13 cellular contexts compared by ENCODE assay signal in genomic region chr5:27315541-27316282, GRCh38.
DNase-seq lines count a peak whose midpoint lies in the region; ATAC-seq, FAIRE-seq and TF ChIP-seq lines count a peak whose summit lies in the region.
"Had no signal": no experiment of that assay in that cellular context is flagged by ENCODE, and none has a peak within 500 bp of the region (broad histone marks: within the 10 kb centered on the region; RNA-seq: fewer than 3 reads in every experiment).

No MANE protein-coding gene starts in this region.

- WGBS in GM12878 (ENCODE audit: insufficient coverage, insufficient replicate concordance, low lambda C conversion rate, missing lambda C conversion rate), result 19% methylated on average over 7 of the region's 7 CpGs
- WGBS in mesenchymal stem cell, result 35% methylated on average over 5 of the region's 7 CpGs
- WGBS in psoas muscle, 3 donors, result 43 to 46% (median 45%) methylated on average over 7 of the region's 7 CpGs

- ATAC-seq in GM12878 (no peak), psoas muscle (no peak)
- ATAC-seq: left lobe of liver had no signal

- H2BK12ac ChIP-seq in mesenchymal stem cell (ENCODE audit: low read length in 2 of 2), result peak overlapping the region; percentile 79 to 97

- H3K9me3 ChIP-seq in GM12878 (replicated peaks; ENCODE audit: control insufficient read depth, insufficient read depth, low read length) (no peaks in the 10 kb centered on the region), mesenchymal stem cell (ENCODE audit: control insufficient read depth, low read length) (no peaks in the 10 kb centered on the region), psoas muscle (no peaks in the 10 kb centered on the region)
- H3K9me3 ChIP-seq: right atrium auricular region had no signal

- H3K4me3 ChIP-seq in GM12878 (no peak overlapping the region), mesenchymal stem cell (ENCODE audit: insufficient read depth in 1 of 2, low read depth in 1 of 2, low read length in 2 of 2) (peak overlapping the region in 1 of 2 experiments; percentile 33), psoas muscle (no peak overlapping the region)
- H3K4me3 ChIP-seq: right atrium auricular region had no signal

- no peak overlapping the region for H2AK5ac ChIP-seq in mesenchymal stem cell (ENCODE audit: low read length, severe bottlenecking)

- no peak overlapping the region for H3K9ac ChIP-seq in GM12878 (ENCODE audit: control insufficient read depth, insufficient read depth, low read length)
- peak overlapping the region; percentile 56 for H3K9ac ChIP-seq in mesenchymal stem cell (ENCODE audit: low read length)

- TF ChIP-seq POLR2A in GM12878 (IDR thresholded peaks at IDR 0.05; ENCODE audit: low read depth, low read length) (no peak), erythroblast (IDR thresholded peaks at IDR 0.05; ENCODE audit: low read length) (no peak)

- H3K4me2 ChIP-seq in GM12878 (ENCODE audit: control insufficient read depth, insufficient read depth) (no peak overlapping the region), mesenchymal stem cell (ENCODE audit: low read length, poor library complexity, severe bottlenecking) (no peak overlapping the region)

- POLR2A ChIA-PET in GM12878 (lab: Charles Lee), result no interaction called here

- TF ChIP-seq RAD21 in GM12878 (IDR thresholded peaks at IDR 0.05; ENCODE audit: insufficient read depth, low read depth, low read length), result no peak

- CTCF ChIA-PET in GM12878 (lab: Yijun Ruan, JAX), result no interaction called here

- no peaks in the 10 kb centered on the region for H3K27me3 ChIP-seq in GM12878 (replicated peaks in 1 of 2; ENCODE audit: control insufficient read depth in 2 of 2, insufficient read depth in 2 of 2, low read length in 1 of 2)
- no peaks in the 10 kb centered on the region for H3K27me3 ChIP-seq in mesenchymal stem cell (ENCODE audit: control insufficient read depth in 1 of 2, insufficient read depth in 1 of 2, low read length in 2 of 2)
- no peaks in the 10 kb centered on the region for H3K27me3 ChIP-seq in psoas muscle (ENCODE audit: insufficient read depth in 3 of 3, low read length in 2 of 3)
- H3K27me3 ChIP-seq: right atrium auricular region had no signal

- peak overlapping the region; percentile 67 to 92 for H3K18ac ChIP-seq in mesenchymal stem cell (ENCODE audit: low read depth in 1 of 2, low read length in 2 of 2)

- DNase-seq in ELF-1 (ENCODE audit: low read depth, low spot score) (peak; percentile 1), M059J (ENCODE audit: low read depth) (peak; percentile 77), GM12878 (ENCODE audit: low read depth, low spot score) (no peak), mesenchymal stem cell (peak; percentile 54), erythroblast (lab: John Stamatoyannopoulos, UW) (no peak), psoas muscle (no peak), AML-193 (lab: John Stamatoyannopoulos, UW) (no peak)
- no peak for DNase-seq in activated CD4-positive, alpha-beta T cell treated with anti-CD3 and anti-CD28 coated beads, Interleukin-2, amount 50 U/mL, for 1 hour
- DNase-seq: activated gamma-delta T cell, DMS153 had no signal

- H4K91ac ChIP-seq in mesenchymal stem cell (ENCODE audit: low read length), result peak overlapping the region; percentile 89

- H3K79me1 ChIP-seq in mesenchymal stem cell (replicated peaks; ENCODE audit: low read length, poor library complexity, severe bottlenecking), result no peaks in the 10 kb centered on the region

- no peak overlapping the region for H2BK15ac ChIP-seq in mesenchymal stem cell (ENCODE audit: low read depth, poor library complexity, severe bottlenecking)

- H2AFZ ChIP-seq in GM12878 (ENCODE audit: control insufficient read depth, low read depth, low read length) (no peak overlapping the region), mesenchymal stem cell (ENCODE audit: low read depth, low read length) (no peak overlapping the region)

- no peak for TF ChIP-seq CTCF in GM12878 (IDR thresholded peaks at IDR 0.05 in 2 of 3, conservative IDR thresholded peaks at IDR 0.05 in 1 of 3; ENCODE audit: control insufficient read depth in 2 of 3, extremely low read depth in 1 of 3, insufficient read depth in 1 of 3, low read depth in 3 of 3, low read length in 3 of 3)
- no peak for TF ChIP-seq CTCF in psoas muscle (IDR thresholded peaks at IDR 0.05)

- RAD21 ChIA-PET in GM12878 (lab: Charles Lee; ENCODE audit: unreplicated experiment), result no interaction called here

- no TSS peak for BruUV-seq in GM12878 (replicated peaks; lab: Mats Ljungman, UMichigan)

- H3K23ac ChIP-seq in mesenchymal stem cell (ENCODE audit: low read length in 2 of 2), result no peak overlapping the region

- in situ Hi-C loops in GM12878 (cut with MboI), result no loop called here

- H2BK5ac ChIP-seq in mesenchymal stem cell (ENCODE audit: low read depth, low read length, poor library complexity, severe bottlenecking), result peak overlapping the region; percentile 53

- H3K27ac ChIP-seq in GM12878 (ENCODE audit: control insufficient read depth, insufficient read depth) (no peak overlapping the region), mesenchymal stem cell (ENCODE audit: low read length, poor library complexity, severe bottlenecking) (peak overlapping the region; percentile 95), psoas muscle (no peak overlapping the region)
- H3K27ac ChIP-seq: right atrium auricular region had no signal

- no peak for TF ChIP-seq EP300 in GM12878 (IDR thresholded peaks at IDR 0.05; ENCODE audit: borderline replicate concordance in 1 of 2, control insufficient read depth in 1 of 2, low read depth in 2 of 2, low read length in 2 of 2)

- SMC1A ChIA-PET in GM12878 (lab: Charles Lee; ENCODE audit: uncharacterized antibody, unreplicated experiment), result no interaction called here

- intact Hi-C loops in GM12878 (cut with micrococcal nuclease; ENCODE audit: unreplicated experiment), result no loop called here
- intact Hi-C loops in psoas muscle (cut with DNase I), result no loop called here

- no peaks in the 10 kb centered on the region for H3K4me1 ChIP-seq in GM12878 (ENCODE audit: control insufficient read depth, insufficient read depth, low read length)
- peaks cover 2% of the 10 kb centered on the region for H3K4me1 ChIP-seq in mesenchymal stem cell (ENCODE audit: control insufficient read depth, insufficient read depth, low read depth, low read length)
- H3K4me1 ChIP-seq in psoas muscle, result no peaks in the 10 kb centered on the region
- H3K4me1 ChIP-seq: right atrium auricular region had no signal

- H4K20me1 ChIP-seq in GM12878 (ENCODE audit: control insufficient read depth, insufficient read depth), result no peaks in the 10 kb centered on the region

- peak overlapping the region; percentile 97 for H4K8ac ChIP-seq in mesenchymal stem cell (ENCODE audit: low read length)

- H3K14ac ChIP-seq in mesenchymal stem cell (ENCODE audit: low read length in 2 of 2), result no peak overlapping the region

- no peaks in the 10 kb centered on the region for H3K79me2 ChIP-seq in GM12878 (ENCODE audit: control insufficient read depth, insufficient read depth, low read length)

- H2BK120ac ChIP-seq in mesenchymal stem cell (ENCODE audit: low read depth, low read length), result peak overlapping the region; percentile 49

- H3K4ac ChIP-seq in mesenchymal stem cell (ENCODE audit: low read depth in 1 of 2, low read length in 2 of 2), result peak overlapping the region in 1 of 2 experiments; percentile 47

- no peak for FAIRE-seq in GM12878 (lab: Jason Lieb, UNC)
- FAIRE-seq: endometrium had no signal

- H3K36me3 ChIP-seq in GM12878 (ENCODE audit: control insufficient read depth in 2 of 2, insufficient read depth in 2 of 2, low read length in 1 of 2) (no peaks in the 10 kb centered on the region), mesenchymal stem cell (ENCODE audit: control insufficient read depth in 1 of 2, insufficient read depth in 2 of 2, low read depth in 1 of 2, low read length in 2 of 2) (no peaks in the 10 kb centered on the region), psoas muscle (ENCODE audit: insufficient read depth in 1 of 2, low read depth in 1 of 2) (no peaks in the 10 kb centered on the region)
- H3K36me3 ChIP-seq: right atrium auricular region had no signal

TF ChIP-seq in GM12878, 131 proteins besides CTCF, POLR2A, EP300 and RAD21 (continues in another document):
- TF ChIP-seq CHD1 (IDR thresholded peaks at IDR 0.05; ENCODE audit: low read depth, low read length), result no peak
- 0 out of 2 replicates have a peak, but pooled peaks have one; percentile 25 for TF ChIP-seq ATF7 (IDR thresholded peaks at IDR 0.05; ENCODE audit: low read depth)
- no peak for TF ChIP-seq KDM1A (IDR thresholded peaks at IDR 0.05; ENCODE audit: borderline replicate concordance)
- TF ChIP-seq, protein P1, sequence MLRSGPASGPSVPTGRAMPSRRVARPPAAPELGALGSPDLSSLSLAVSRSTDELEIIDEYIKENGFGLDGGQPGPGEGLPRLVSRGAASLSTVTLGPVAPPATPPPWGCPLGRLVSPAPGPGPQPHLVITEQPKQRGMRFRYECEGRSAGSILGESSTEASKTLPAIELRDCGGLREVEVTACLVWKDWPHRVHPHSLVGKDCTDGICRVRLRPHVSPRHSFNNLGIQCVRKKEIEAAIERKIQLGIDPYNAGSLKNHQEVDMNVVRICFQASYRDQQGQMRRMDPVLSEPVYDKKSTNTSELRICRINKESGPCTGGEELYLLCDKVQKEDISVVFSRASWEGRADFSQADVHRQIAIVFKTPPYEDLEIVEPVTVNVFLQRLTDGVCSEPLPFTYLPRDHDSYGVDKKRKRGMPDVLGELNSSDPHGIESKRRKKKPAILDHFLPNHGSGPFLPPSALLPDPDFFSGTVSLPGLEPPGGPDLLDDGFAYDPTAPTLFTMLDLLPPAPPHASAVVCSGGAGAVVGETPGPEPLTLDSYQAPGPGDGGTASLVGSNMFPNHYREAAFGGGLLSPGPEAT (IDR thresholded peaks at IDR 0.05; ENCODE audit: low read depth), result no peak
- no peak for TF ChIP-seq MTA3 (IDR thresholded peaks at IDR 0.05; ENCODE audit: borderline replicate concordance, low read length)
- TF ChIP-seq RUNX3 (IDR thresholded peaks at IDR 0.05; ENCODE audit: low read length), result no peak
- TF ChIP-seq MTA2 (IDR thresholded peaks at IDR 0.05; ENCODE audit: low read depth), result peak; percentile 39; the same call in 1 of the 2 replicates
- TF ChIP-seq YBX1 (IDR thresholded peaks at IDR 0.05), result no peak

Comparison
In these comparisons a context has a peak if more than half of its experiments do, and no peak if none do; other contexts are left out.
1. DNase-seq: peak in ELF-1 (single experiment), M059J (single experiment) and mesenchymal stem cell (single experiment); none in GM12878 (single experiment), activated CD4-positive, alpha-beta T cell treated with anti-CD3 and anti-CD28 coated beads, Interleukin-2, amount 50 U/mL, for 1 hour (single experiment), erythroblast (0 of 2), psoas muscle (0 of 2) and AML-193 (0 of 2).